Comparison of ENCODE assay signal across 8 cellular contexts in genomic region chr10:323651-324293, GRCh38.
DNase-seq lines count a peak whose midpoint lies in the region; ATAC-seq and TF ChIP-seq lines count a peak whose summit lies in the region.

No MANE protein-coding gene starts in this region.

- H3K4me1 ChIP-seq in PC-9 (replicated peaks; ENCODE audit: insufficient read depth) = no peaks in the 10 kb centered on the region
- H3K4me1 ChIP-seq in adipocyte (ENCODE audit: control insufficient read depth, insufficient read depth, low read length) = peaks cover 15% of the 10 kb centered on the region

- peaks cover 0 to 11% (median 0%) of the 10 kb centered on the region in 3 donors for H3K36me3 Mint-ChIP-seq in immature natural killer cell

- POLR2A ChIA-PET in PC-9 (lab: Charles Lee; ENCODE audit: unreplicated experiment) = interaction anchor here (0.7 kb wide), 1 partner anchor 11 kb away, joined by 3 read pairs; no protein-coding TSS in a partner anchor

- H3K4me2 ChIP-seq in PC-9 = no peak overlapping the region

- H2AFZ ChIP-seq in PC-9 = no peak overlapping the region

- H3F3A ChIP-seq in PC-9 (ENCODE audit: insufficient read depth, low read depth) = no peaks in the 10 kb centered on the region

- peak overlapping the region; percentile 60 to 85 (median 81) for H3K4me3 Mint-ChIP-seq in immature natural killer cell

- H3K36me3 ChIP-seq in PC-9 (ENCODE audit: low read depth) (no peaks in the 10 kb centered on the region), adipocyte (ENCODE audit: control insufficient read depth, insufficient read depth, low read length, severe bottlenecking) (peaks cover 28% of the 10 kb centered on the region)

- peak; percentile 100 for ATAC-seq in GM18511 (IDR thresholded peaks at IDR 0.05; ENCODE audit: unreplicated experiment)
- peak; percentile 83 for ATAC-seq in HG02870 (IDR thresholded peaks at IDR 0.05; ENCODE audit: unreplicated experiment)

- H3K79me2 ChIP-seq in PC-9 (ENCODE audit: low read depth) = no peaks in the 10 kb centered on the region

- BruUV-seq in PC-9 (replicated peaks; lab: Mats Ljungman, UMichigan) = no TSS peak

- peak overlapping the region; percentile 84 for H3K9ac ChIP-seq in adipocyte (ENCODE audit: low read length)

- H3K9me3 Mint-ChIP-seq in immature natural killer cell = no peaks in the 10 kb centered on the region

- CTCF ChIA-PET in PC-9 (lab: Charles Lee) = interaction anchor here (0.6 kb wide), 1 partner anchor 26 kb away, joined by 4 read pairs; no protein-coding TSS in a partner anchor

- peak; percentile 42 to 79 for DNase-seq in PC-9
- DNase-seq in adipocyte (ENCODE audit: low read depth) = peak; percentile 97
- DNase-seq in immature natural killer cell = peak; percentile 37 to 70 (median 43)
- DNase-seq in stimulated activated CD4-positive, alpha-beta T cell treated with anti-CD3 and anti-CD28 coated beads, Interleukin-4, amount 100 ng/mL, for 24 hours = peak; percentile 51
- no peak for DNase-seq in NAMALWA (ENCODE audit: low spot score)
- no peak for DNase-seq in OCI-M2 (lab: John Stamatoyannopoulos, UW; ENCODE audit: unreplicated experiment)

- no peak for TF ChIP-seq CTCF in PC-9 (conservative IDR thresholded peaks at IDR 0.05)

- peaks cover 19 to 29% of the 10 kb centered on the region in 2 donors for H3K4me1 Mint-ChIP-seq in immature natural killer cell

- no peak overlapping the region for H3K27ac ChIP-seq in PC-9

- H3K27me3 ChIP-seq in PC-9 (ENCODE audit: insufficient read depth, low read depth) (no peaks in the 10 kb centered on the region), adipocyte (replicated peaks; ENCODE audit: control insufficient read depth, insufficient read depth, low read length) (no peaks in the 10 kb centered on the region)

- peaks cover 0 to 3% (median 0%) of the 10 kb centered on the region in 3 donors for H3K27me3 Mint-ChIP-seq in immature natural killer cell (ENCODE audit: low read depth in 3 of 3)

- H3K4me3 ChIP-seq in PC-9 (no peak overlapping the region), adipocyte (ENCODE audit: low read length) (peak overlapping the region; percentile 73)

- intact Hi-C loops in PC-9 (cut with micrococcal nuclease; ENCODE audit: unreplicated experiment) = no loop called here

- H3K9me3 ChIP-seq in PC-9 (ENCODE audit: insufficient read depth, low read depth) (no peaks in the 10 kb centered on the region), adipocyte (ENCODE audit: control insufficient read depth, low read length) (no peaks in the 10 kb centered on the region)

- peak overlapping the region; percentile 55 to 85 (median 80) for H3K27ac Mint-ChIP-seq in immature natural killer cell

- no peaks in the 10 kb centered on the region for H3K9me2 ChIP-seq in PC-9 (ENCODE audit: insufficient read depth)

- H4K20me1 ChIP-seq in PC-9 (ENCODE audit: insufficient read depth) = no peaks in the 10 kb centered on the region

Comparison
In these comparisons a context has a peak if more than half of its experiments do, and no peak if none do; other contexts are left out.
1. DNase-seq: peak in PC-9 (2 of 2), adipocyte (single experiment), immature natural killer cell (3 of 3) and stimulated activated CD4-positive, alpha-beta T cell treated with anti-CD3 and anti-CD28 coated beads, Interleukin-4, amount 100 ng/mL, for 24 hours (single experiment); none in NAMALWA (single experiment) and OCI-M2 (single experiment).